ENCODE assay signal across 22 cellular contexts in the genomic region with DNA sequence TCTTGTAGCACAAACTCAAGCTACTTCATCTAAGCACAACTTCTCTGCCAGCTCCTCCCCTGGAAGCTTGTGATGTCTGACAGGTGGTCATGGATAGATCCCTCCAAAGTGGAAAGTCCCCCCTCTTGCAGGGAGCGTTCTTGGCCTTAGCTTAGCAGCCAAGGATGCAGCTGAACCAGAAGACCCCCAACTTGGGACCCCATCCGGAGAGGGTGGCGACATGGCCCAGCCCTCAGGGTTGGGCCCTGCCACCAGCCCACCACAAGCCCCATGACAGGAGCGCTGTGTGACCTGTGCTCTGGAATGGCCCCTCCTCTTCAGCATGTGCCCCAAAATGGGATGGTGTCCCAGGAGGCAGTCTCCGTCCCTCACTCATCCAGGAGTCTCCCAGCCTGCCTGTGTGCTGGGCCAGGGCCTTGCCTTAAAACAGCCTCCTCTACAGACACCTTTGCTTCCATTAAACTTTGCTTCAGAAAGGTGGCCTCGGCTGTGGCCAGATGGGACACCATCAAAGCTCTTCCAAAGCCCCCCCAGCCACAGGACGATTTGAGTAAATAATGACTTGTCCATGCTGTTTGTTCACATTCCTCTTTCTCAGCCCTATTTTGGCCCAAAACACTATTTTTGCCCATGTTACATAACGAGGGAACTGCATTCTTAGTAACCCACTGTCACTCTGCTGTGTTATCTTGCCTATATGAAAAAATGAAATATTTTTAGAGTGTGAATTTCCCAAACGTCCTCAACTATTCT.
DNase-seq lines count a peak whose midpoint lies in the region; ATAC-seq, FAIRE-seq and TF ChIP-seq lines count a peak whose summit lies in the region.
"Had no signal": no experiment of that assay in that cellular context is flagged by ENCODE, and none has a peak within 500 bp of the region (broad histone marks: within the 10 kb centered on the region; RNA-seq: fewer than 3 reads in every experiment).

No MANE protein-coding gene starts in this region.

- H3K9me3 ChIP-seq in H9 (ENCODE audit: control insufficient read depth, low read depth, low read length): no peaks in the 10 kb centered on the region
- no peaks in the 10 kb centered on the region for H3K9me3 ChIP-seq in HepG2 (ENCODE audit: low read length)
- H3K9me3 ChIP-seq: A549, Peyer's patch, SJSA1 had no signal

- no peak overlapping the region for H4K5ac ChIP-seq in H9 (ENCODE audit: insufficient read length, low read depth, low read length)

- H3K4me3 Mint-ChIP-seq in H9: no peak overlapping the region
- H3K4me3 Mint-ChIP-seq in brain: no peak overlapping the region
- H3K4me3 Mint-ChIP-seq in stimulated activated memory B cell treated with anti-CD40 and anti-IgM and Interleukin-4, amounts not matched to agents 10 μg/mL and 1 μg/mL and 100 μg/mL, for 72 hours: no peak overlapping the region
- H3K4me3 Mint-ChIP-seq: B cell, CD14-positive monocyte, HFFc6 had no signal

- H3K9me3 Mint-ChIP-seq in H9: peaks cover 9 to 19% of the 10 kb centered on the region in 2 experiments
- H3K9me3 Mint-ChIP-seq in brain: peaks cover 16 to 28% (median 18%) of the 10 kb centered on the region in 5 experiments
- H3K9me3 Mint-ChIP-seq in stimulated activated memory B cell treated with anti-CD40 and anti-IgM and Interleukin-4, amounts not matched to agents 10 μg/mL and 1 μg/mL and 100 μg/mL, for 72 hours: peaks cover 7% of the 10 kb centered on the region
- H3K9me3 Mint-ChIP-seq: HFFc6 had no signal

- H3K4ac ChIP-seq in H9 (ENCODE audit: low read depth, low read length): no peak overlapping the region

- H3K4me1 Mint-ChIP-seq in H9 (no peaks in the 10 kb centered on the region), brain (peaks cover 6% of the 10 kb centered on the region)
- no peaks in the 10 kb centered on the region for H3K4me1 Mint-ChIP-seq in stimulated activated memory B cell treated with anti-CD40 and anti-IgM and Interleukin-4, amounts not matched to agents 10 μg/mL and 1 μg/mL and 100 μg/mL, for 72 hours
- H3K4me1 Mint-ChIP-seq: B cell, CD14-positive monocyte had no signal

- no peak overlapping the region for H2AK5ac ChIP-seq in H9 (ENCODE audit: insufficient read length, low read length)

- ATAC-seq in HepG2 (peak; percentile 23), HG02885 (IDR thresholded peaks at IDR 0.05; ENCODE audit: poor library complexity, unreplicated experiment) (no peak)
- no peak for ATAC-seq in stimulated activated memory B cell treated with anti-CD40 and anti-IgM and Interleukin-4, amounts not matched to agents 10 μg/mL and 1 μg/mL and 100 μg/mL, for 72 hours

- H3K27me3 ChIP-seq in H9 (ENCODE audit: insufficient read depth, low read length) (no peaks in the 10 kb centered on the region), HepG2 (ENCODE audit: control insufficient read depth in 1 of 2, insufficient read depth in 2 of 2, low read length in 2 of 2) (no peaks in the 10 kb centered on the region)
- H3K27me3 ChIP-seq: Peyer's patch, SJSA1 had no signal

- no peak overlapping the region for H3K4me3 ChIP-seq in HepG2 (replicated peaks in 1 of 3; ENCODE audit: insufficient read depth in 1 of 3, low read depth in 2 of 3, low read length in 3 of 3)
- H3K4me3 ChIP-seq: A549, Peyer's patch, SJSA1 had no signal

- no peaks in the 10 kb centered on the region for H3K23me2 ChIP-seq in H9 (ENCODE audit: insufficient read length, low read depth, low read length, poor library complexity, severe bottlenecking)

- H3K27ac ChIP-seq in H9 (ENCODE audit: insufficient read length, low read depth, low read length): no peak overlapping the region
- no peak overlapping the region for H3K27ac ChIP-seq in HepG2 (ENCODE audit: extremely low read length, insufficient read depth, low read length)
- H3K27ac ChIP-seq in temporal lobe (ENCODE audit: low read depth, low read length): peak overlapping the region; percentile 74
- H3K27ac ChIP-seq: A549, HL-60, Peyer's patch, SJSA1 had no signal

- WGBS in H9 (ENCODE audit: extremely low coverage, insufficient read length, low lambda C conversion rate): no CpG with 5 or more reads among the region's 9 CpGs
- WGBS in HepG2 (ENCODE audit: low lambda C conversion rate): 95% methylated on average over 9 of the region's 9 CpGs

- in situ Hi-C loops in HepG2 (cut with HindIII; ENCODE audit: extremely low pct_ligation_motif_present, low pct_unique_long_range_greater_than_20kb): no loop called here

- H3K14ac ChIP-seq in H9 (ENCODE audit: insufficient read depth, low read length): no peak overlapping the region

- DNase-seq in H9 (no peak), HepG2 (ENCODE audit: low spot score) (no peak), NCI-H1694 treated with DMSO at 0.1 percent for 48 hours (lab: John Stamatoyannopoulos, UW) (no peak)
- DNase-seq: DMS53, GDM1, HFFc6, KG1, NCI-H524 treated with DMSO at 0.1 percent for 48 hours, NCI-H82, Peyer's patch had no signal

- H4K91ac ChIP-seq in H9 (ENCODE audit: insufficient read length, low read depth, low read length): no peak overlapping the region

- no peak overlapping the region for H3K18ac ChIP-seq in H9 (ENCODE audit: insufficient read length, low read depth, low read length)

- TF ChIP-seq POLR2A in HepG2 (IDR thresholded peaks at IDR 0.05; ENCODE audit: insufficient read depth in 1 of 2, low read depth in 2 of 2, low read length in 2 of 2): no peak

- H3K9ac ChIP-seq in H9 (ENCODE audit: extremely low read depth, insufficient read length, low read length): no peak overlapping the region
- no peak overlapping the region for H3K9ac ChIP-seq in HepG2 (ENCODE audit: insufficient read depth, low read depth, low read length)

- no peaks in the 10 kb centered on the region for H3K79me2 ChIP-seq in H9 (ENCODE audit: insufficient read depth, low read length)
- H3K79me2 ChIP-seq in HepG2 (ENCODE audit: insufficient read depth, low read length): no peaks in the 10 kb centered on the region

- FAIRE-seq in HepG2 (lab: Jason Lieb, UNC): no peak
- FAIRE-seq: A549, D721Med, GM19239, H54 had no signal

- H3K36me3 Mint-ChIP-seq in H9 (ENCODE audit: insufficient read depth in 1 of 3, low read depth in 3 of 3) (peaks cover 42 to 51% (median 47%) of the 10 kb centered on the region in 3 experiments), brain (peaks cover 77% of the 10 kb centered on the region)
- H3K36me3 Mint-ChIP-seq in stimulated activated memory B cell treated with anti-CD40 and anti-IgM and Interleukin-4, amounts not matched to agents 10 μg/mL and 1 μg/mL and 100 μg/mL, for 72 hours: peaks cover 90% of the 10 kb centered on the region

- BruUV-seq in HepG2 (replicated peaks; lab: Mats Ljungman, UMichigan): no TSS peak

- no peak for TF ChIP-seq EP300 in HepG2 (IDR thresholded peaks at IDR 0.05; ENCODE audit: low read depth in 2 of 2, low read length in 2 of 2)
- no peak for TF ChIP-seq EP300 in HepG2 (CRISPR knock-in tag; IDR thresholded peaks at IDR 0.05; ENCODE audit: borderline replicate concordance)

- H2AFZ ChIP-seq in H9 (ENCODE audit: low read length): no peak overlapping the region
- H2AFZ ChIP-seq in HepG2 (ENCODE audit: low read length): no peak overlapping the region

- H3K4me1 ChIP-seq in H9 (ENCODE audit: insufficient read depth, low read length): no peaks in the 10 kb centered on the region
- H3K4me1 ChIP-seq in HepG2 (ENCODE audit: insufficient read depth, low read length): no peaks in the 10 kb centered on the region
- H3K4me1 ChIP-seq: A549, Peyer's patch, SJSA1 had no signal

- H2BK12ac ChIP-seq in H9 (ENCODE audit: insufficient read length, low read depth, low read length): no peak overlapping the region

- no peak overlapping the region for H2BK120ac ChIP-seq in H9 (ENCODE audit: low read depth, low read length, poor library complexity, severe bottlenecking)

- H4K20me1 ChIP-seq in H9 (ENCODE audit: control insufficient read depth, insufficient read depth, insufficient read length): no peaks in the 10 kb centered on the region
- no peaks in the 10 kb centered on the region for H4K20me1 ChIP-seq in HepG2 (ENCODE audit: insufficient read depth, low read length)

- H3K27ac Mint-ChIP-seq in H9 (peak overlapping the region in 2 of 3 experiments; percentile 31 to 45; a peak in 2 of 7 replicates), brain (peak overlapping the region in 3 of 5 experiments; percentile 27 to 78 (median 29))
- no peak overlapping the region for H3K27ac Mint-ChIP-seq in stimulated activated memory B cell treated with anti-CD40 and anti-IgM and Interleukin-4, amounts not matched to agents 10 μg/mL and 1 μg/mL and 100 μg/mL, for 72 hours
- H3K27ac Mint-ChIP-seq: B cell, HFFc6 had no signal

- no peak overlapping the region for H2BK20ac ChIP-seq in H9 (ENCODE audit: low read depth, low read length, poor library complexity, severe bottlenecking)

- no peak overlapping the region for H4K8ac ChIP-seq in H9 (replicated peaks; ENCODE audit: insufficient read length, low read depth, low read length)

- POLR2A ChIA-PET in HepG2 (lab: Yijun Ruan, JAX): no interaction called here

- H2BK15ac ChIP-seq in H9 (ENCODE audit: low read depth, low read length): no peak overlapping the region

- no peak overlapping the region for H3T11ph ChIP-seq in H9 (ENCODE audit: low read length)

- TF ChIP-seq CTCF in H9 (conservative IDR thresholded peaks at IDR 0.05) (no peak), brain (conservative IDR thresholded peaks at IDR 0.05) (no peak), HepG2 (CRISPR knock-in tag; IDR thresholded peaks at IDR 0.05) (no peak)

- TF ChIP-seq RAD21 in HepG2 (CRISPR knock-in tag; IDR thresholded peaks at IDR 0.05): no peak

- no peak overlapping the region for H3K56ac ChIP-seq in H9 (ENCODE audit: insufficient read length, low read depth, low read length)

- H3K36me3 ChIP-seq in HepG2 (replicated peaks in 1 of 2; ENCODE audit: control insufficient read depth in 1 of 2, insufficient read depth in 2 of 2, low read length in 2 of 2): peaks cover 8 to 27% of the 10 kb centered on the region in 2 experiments

- intact Hi-C loops in HepG2 (cut with micrococcal nuclease; ENCODE audit: unreplicated experiment): no loop called here

- H3K23ac ChIP-seq in H9 (ENCODE audit: insufficient read length, low read depth, low read length): no peak overlapping the region

- no peak overlapping the region for H2BK5ac ChIP-seq in H9 (ENCODE audit: insufficient read length, low read length)

- H3K4me2 ChIP-seq in H9 (ENCODE audit: insufficient read depth, insufficient read length, low read length) (no peak overlapping the region), HepG2 (ENCODE audit: low read depth, low read length) (no peak overlapping the region)
- H3K4me2 ChIP-seq: A549 had no signal

- H3K27me3 Mint-ChIP-seq in H9 (ENCODE audit: low read depth): no peaks in the 10 kb centered on the region
- no peaks in the 10 kb centered on the region for H3K27me3 Mint-ChIP-seq in brain
- no peaks in the 10 kb centered on the region for H3K27me3 Mint-ChIP-seq in stimulated activated memory B cell treated with anti-CD40 and anti-IgM and Interleukin-4, amounts not matched to agents 10 μg/mL and 1 μg/mL and 100 μg/mL, for 72 hours
- H3K27me3 Mint-ChIP-seq: B cell had no signal

- H3K79me1 ChIP-seq in H9 (ENCODE audit: insufficient read depth, low read depth, low read length, poor library complexity, severe bottlenecking): no peaks in the 10 kb centered on the region

- CTCF ChIA-PET in HepG2 (lab: Yijun Ruan, JAX; ENCODE audit: low intra/inter-chr PET ratio, low total read pairs): no interaction called here

TF ChIP-seq in HepG2, 621 proteins besides CTCF, POLR2A, EP300 and RAD21 (continues in another document):
- TF ChIP-seq ZSCAN25 (CRISPR knock-in tag; IDR thresholded peaks at IDR 0.05) (no peak), AGO2 (optimal IDR thresholded peaks at IDR 0.05; ENCODE audit: low read depth, low read length) (peak; percentile 52)
